15 cellular contexts compared by ENCODE assay signal in genomic region chr6:135170238-135170637, GRCh38. TPM values are rescaled to one million over a fixed set of nuclear protein-coding genes. Genes with fewer than 3 reads are reported as not detected.
DNase-seq lines count a peak whose midpoint lies in the region; ATAC-seq, FAIRE-seq and TF ChIP-seq lines count a peak whose summit lies in the region.
"Had no signal": no experiment of that assay in that cellular context is flagged by ENCODE, and none has a peak within 500 bp of the region (broad histone marks: within the 10 kb centered on the region; RNA-seq: fewer than 3 reads in every experiment).

No MANE protein-coding gene starts in this region.

- H3K9ac ChIP-seq in K562 (ENCODE audit: insufficient read depth in 1 of 2, low read depth in 2 of 2, low read length in 2 of 2) = no peak overlapping the region

- H3K27ac ChIP-seq in K562 (ENCODE audit: extremely low read depth, low read depth, low read length) = no peak overlapping the region
- H3K27ac ChIP-seq: colonic mucosa had no signal

- peak; percentile 11 for DNase-seq in stimulated activated CD4-positive, alpha-beta T cell treated with anti-CD3 and anti-CD28 coated beads, Interleukin-4, amount 100 ng/mL, for 24 hours
- DNase-seq in stimulated activated CD4-positive, alpha-beta T cell treated with anti-CD3 and anti-CD28 coated beads, Interleukin-2, amount 100 ng/mL, for 48 hours = no peak
- DNase-seq in K562 (ENCODE audit: extremely low read depth in 1 of 4, low spot score in 3 of 4) (no peak), NCI-H1930 (lab: John Stamatoyannopoulos, UW) (no peak), HCEC 1CT (no peak), left lobe of liver (ENCODE audit: low spot score) (no peak)
- DNase-seq: activated B cell treated with CpG ODN at 0.5 μM for 24 hours; colonic mucosa; immature natural killer cell; naive thymus-derived CD4-positive, alpha-beta T cell; NCI-H1048 had no signal

- no peak for TF ChIP-seq CTCF in K562 (IDR thresholded peaks at IDR 0.05 in 2 of 3, conservative IDR thresholded peaks at IDR 0.05 in 1 of 3; ENCODE audit: insufficient read depth in 2 of 3, low read depth in 1 of 3, low read length in 3 of 3)

- H3K9me1 ChIP-seq in K562 (ENCODE audit: control insufficient read depth, insufficient read depth, low read length) = no peaks in the 10 kb centered on the region

- ATAC-seq in HG03439 (IDR thresholded peaks at IDR 0.05; ENCODE audit: unreplicated experiment) (peak; percentile 30), K562 (no peak; the same call in 1 of the 3 replicates), left lobe of liver (no peak)
- ATAC-seq: naive thymus-derived CD4-positive, alpha-beta T cell had no signal

- no peak overlapping the region for H3K4me2 ChIP-seq in K562 (ENCODE audit: insufficient read depth, low read length)
- H3K4me2 ChIP-seq: smooth muscle cell had no signal

- no peak for FAIRE-seq in K562 (lab: Jason Lieb, UNC)
- FAIRE-seq: RCC 7860 had no signal

- H4K20me1 ChIP-seq in K562 (replicated peaks; ENCODE audit: control insufficient read depth, insufficient read depth, low read length) = no peaks in the 10 kb centered on the region

- no peaks in the 10 kb centered on the region for H3K36me3 ChIP-seq in K562 (ENCODE audit: control insufficient read depth, insufficient read depth, low read length)
- H3K36me3 ChIP-seq: colonic mucosa had no signal

- H3K27me3 ChIP-seq in K562 (ENCODE audit: control insufficient read depth in 2 of 2, insufficient read depth in 2 of 2, low read length in 2 of 2) = no peaks in the 10 kb centered on the region
- H3K27me3 ChIP-seq: colonic mucosa had no signal

- no peak for TF ChIP-seq RAD21 in K562 (CRISPR knock-in tag; conservative IDR thresholded peaks at IDR 0.05 in 1 of 2, IDR thresholded peaks at IDR 0.05 in 1 of 2)

- 7% methylated on average over 2 of the region's 2 CpGs for WGBS in K562 (ENCODE audit: insufficient coverage, low coverage, missing lambda C conversion rate)

- H2AFZ ChIP-seq in K562 (ENCODE audit: low read depth, low read length) = peak overlapping the region; percentile 64

- H3K9me3 ChIP-seq in K562 (replicated peaks; ENCODE audit: control insufficient read depth, insufficient read depth, low read depth, low read length) = no peaks in the 10 kb centered on the region
- H3K9me3 ChIP-seq: colonic mucosa had no signal

- intact Hi-C loops in K562 (cut with micrococcal nuclease) = no loop called here

- no TSS peak for BruUV-seq in K562 (replicated peaks; lab: Mats Ljungman, UMichigan)

- CTCF ChIA-PET in K562 (lab: Yijun Ruan, JAX; ENCODE audit: low intra/inter-chr PET ratio) = no interaction called here

- no peaks in the 10 kb centered on the region for H3K79me2 ChIP-seq in K562 (ENCODE audit: control insufficient read depth, insufficient read depth, low read length)

- POLR2A ChIA-PET in K562 (lab: Yijun Ruan, JAX) = interaction anchor here (1.1 to 1.2 kb wide), 2 partner anchors 11 to 116 kb away, joined by 3 read pairs; partner anchors contain the start of genes HBS1L and MYB

- no peak overlapping the region for H3K4me3 ChIP-seq in K562
- H3K4me3 ChIP-seq: colonic mucosa, smooth muscle cell had no signal

- no peak for TF ChIP-seq POLR2A in K562 (conservative IDR thresholded peaks at IDR 0.05)

- in situ Hi-C loops in K562 (cut with MboI) = no loop called here

- peaks cover 11 to 12% of the 10 kb centered on the region in 2 experiments for H3K4me1 ChIP-seq in K562 (replicated peaks in 1 of 2; ENCODE audit: control insufficient read depth in 2 of 2, insufficient read depth in 2 of 2, low read length in 2 of 2)
- H3K4me1 ChIP-seq: colonic mucosa had no signal

- TF ChIP-seq EP300 in K562 (IDR thresholded peaks at IDR 0.05; ENCODE audit: low read length) = no peak

TF ChIP-seq in K562, 482 proteins besides CTCF, POLR2A, EP300 and RAD21:
- TF ChIP-seq ZNF766 (CRISPR knock-in tag; conservative IDR thresholded peaks at IDR 0.05) = no peak
- no peak for TF ChIP-seq SAP30 (IDR thresholded peaks at IDR 0.05; ENCODE audit: borderline replicate concordance, insufficient read depth, low read depth, low read length, poor library complexity, severe bottlenecking)

RNA-seq across cellular contexts. Expression of gene MYB, which starts 10.9 kb away (rescaled TPM):
- total RNA-seq in K562 (2011; cell fraction: chromatin; rRNA removed; ENCODE audit: low replicate concordance) = 136 and 323 TPM in 2 replicates
- total RNA-seq in K562 (2011; cell fraction: nucleolus; rRNA removed) = 63.7 and 97.6 TPM in 2 replicates
- 152 and 301 TPM in 2 replicates for total RNA-seq in K562 (2011; cell fraction: nucleoplasm; rRNA removed)
- total RNA-seq in K562 (2014; rRNA removed) (116 and 117 TPM in 2 replicates), K562 (2014; rRNA removed; fragmentation: Illumina TruSeq; extraction: Trizol) (149 and 170 TPM in 2 replicates), K562 (2015; rRNA removed; fragmentation: Illumina TruSeq; extraction: Trizol) (215 and 218 TPM in 2 replicates), K562 (2021) (140 and 142 TPM in 2 replicates), left lobe of liver (0.18 TPM)
- polyA plus RNA-seq in K562 (2011; rRNA removed) (82.6 and 94.1 TPM in 2 replicates), K562 (2014; fragmentation: Illumina TruSeq; extraction: Trizol) (133 and 185 TPM in 2 replicates), K562 (2014; fragmentation: Nextera tagmentation; extraction: Ambion mirVana) (10 to 100 TPM; 35.8 to 44.1 TPM), K562 (2014; rRNA removed) (153 and 155 TPM in 2 replicates)
- 49.6 and 73.2 TPM in 2 replicates for polyA plus RNA-seq in K562 (2011; cell fraction: cytosol; rRNA removed)
- 131 and 141 TPM in 2 replicates for polyA plus RNA-seq in K562 (2011; cell fraction: nucleus; rRNA removed)
- polyA plus RNA-seq in K562 (2012) = 106 and 145 TPM in 2 replicates
- 153 and 187 TPM in 2 replicates for polyA minus RNA-seq in K562 (2011; rRNA and poly(A)+ RNA removed)
- polyA minus RNA-seq in K562 (2011; cell fraction: cytosol; rRNA and poly(A)+ RNA removed) = 73.2 and 75.5 TPM in 2 replicates
- 136 and 220 TPM in 2 replicates for polyA minus RNA-seq in K562 (2011; cell fraction: nucleus; rRNA and poly(A)+ RNA removed)
- total RNA-seq: lung microvascular endothelial cell had no signal

Comparison
In these comparisons a context has a peak if more than half of its experiments do, and no peak if none do; other contexts are left out.
1. RNA of gene MYB, which starts 10.9 kb away (total RNA-seq): 63.7 to 323 TPM in K562; 0.18 TPM in left lobe of liver (single experiment); every median in the first group is over 10 times any median in the second.